ENCODE assay signal across 17 cellular contexts in the genomic region with DNA sequence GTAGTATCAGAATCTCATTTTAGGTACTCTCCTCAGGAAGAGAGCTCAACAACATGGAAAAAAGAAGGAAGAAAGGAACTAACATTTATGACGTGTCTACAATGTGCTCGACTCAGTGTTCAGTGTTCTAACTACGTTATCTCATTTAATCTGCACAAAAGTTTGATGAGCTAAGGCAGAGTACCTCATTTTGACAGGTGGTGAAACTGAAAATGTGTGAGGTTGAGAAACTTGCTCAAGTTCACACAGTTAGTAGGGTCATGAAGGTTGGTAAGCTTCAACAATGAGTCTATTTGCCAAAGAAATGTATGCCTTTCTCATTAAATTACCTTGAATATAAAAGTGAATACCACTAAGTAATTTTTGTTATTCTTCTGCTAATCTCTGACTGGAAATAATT.
DNase-seq lines count a peak whose midpoint lies in the region; ATAC-seq and TF ChIP-seq lines count a peak whose summit lies in the region.
"Had no signal": no experiment of that assay in that cellular context is flagged by ENCODE, and none has a peak within 500 bp of the region (broad histone marks: within the 10 kb centered on the region; RNA-seq: fewer than 3 reads in every experiment).

No MANE protein-coding gene starts in this region.

- ATAC-seq in GM18508 (IDR thresholded peaks at IDR 0.05; ENCODE audit: insufficient read depth, unreplicated experiment) (peak; percentile 47), GM19395 (IDR thresholded peaks at IDR 0.05; ENCODE audit: unreplicated experiment) (peak; percentile 86), HG02642 (IDR thresholded peaks at IDR 0.05; ENCODE audit: poor library complexity, unreplicated experiment) (peak; percentile 54), HG03432 (IDR thresholded peaks at IDR 0.05; ENCODE audit: unreplicated experiment) (peak; percentile 90)
- ATAC-seq: foreskin keratinocyte, Panc1 had no signal

- no peak for TF ChIP-seq CTCF in RWPE1 (conservative IDR thresholded peaks at IDR 0.05; ENCODE audit: low read depth)

- POLR2A ChIA-PET in RWPE1 (lab: Yijun Ruan, JAX; ENCODE audit: low non-redundant PET): no interaction called here

- DNase-seq in D341Med (ENCODE audit: low spot score) (no peak), RWPE1 (ENCODE audit: low spot score) (no peak), NCI-H748 (lab: John Stamatoyannopoulos, UW; ENCODE audit: unreplicated experiment) (no peak), caudate nucleus (lab: John Stamatoyannopoulos, UW) (no peak)
- DNase-seq: activated naive CD4-positive, alpha-beta T cell treated with anti-CD3 and anti-CD28 coated beads, Interleukin-2, amount 50 U/mL, for 16 hours; colonic mucosa; DMS53; foreskin keratinocyte; NCI-H2029 treated with DMSO at 0.1 percent for 48 hours; NCI-H526; uterus had no signal

- CTCF ChIA-PET in RWPE1 (lab: Yijun Ruan, JAX): interaction anchor here (0.6 kb wide), 1 partner anchor 404 kb away, joined by 4 read pairs; no protein-coding TSS in a partner anchor

- H3K27ac ChIP-seq in RWPE1 (no peak overlapping the region), caudate nucleus (ENCODE audit: low read depth, low read length) (no peak overlapping the region)
- H3K27ac ChIP-seq: C4-2B, colonic mucosa, foreskin keratinocyte, uterus had no signal
